ENCODE assay signal across 8 cellular contexts in genomic region chr10:94320285-94320914, GRCh38. TPM values are rescaled to one million over a fixed set of nuclear protein-coding genes. Genes with fewer than 3 reads are reported as not detected.
DNase-seq lines count a peak whose midpoint lies in the region; ATAC-seq and TF ChIP-seq lines count a peak whose summit lies in the region.

No MANE protein-coding gene starts in this region.

- H4K91ac ChIP-seq in mesenchymal stem cell (ENCODE audit: low read length), result no peak overlapping the region

- no peak overlapping the region for H3K4ac ChIP-seq in mesenchymal stem cell (ENCODE audit: low read depth in 1 of 2, low read length in 2 of 2)

- H3K14ac ChIP-seq in mesenchymal stem cell (ENCODE audit: low read length in 2 of 2), result no peak overlapping the region

- H2BK12ac ChIP-seq in mesenchymal stem cell (ENCODE audit: low read length in 2 of 2), result no peak overlapping the region

- no peaks in the 10 kb centered on the region for H3K4me1 ChIP-seq in effector memory CD4-positive, alpha-beta T cell (ENCODE audit: control insufficient read depth, insufficient read depth, low read length, poor library complexity, severe bottlenecking)
- no peaks in the 10 kb centered on the region for H3K4me1 ChIP-seq in mesenchymal stem cell (ENCODE audit: control insufficient read depth, insufficient read depth, low read depth, low read length)

- no peak overlapping the region for H3K9ac ChIP-seq in mesenchymal stem cell (ENCODE audit: low read length)

- CTCF ChIA-PET in activated CD8-positive, alpha-beta T cell treated with anti-CD3 and anti-CD28 coated beads for 36 hours (lab: Charles Lee), result interaction anchor here (0.6 to 3.9 kb wide), 46 partner anchors 8 to 508 kb away, joined by 3 to 47 read pairs (median 4); partner anchors contain the start of gene NOC3L

- peak; percentile 94 for TF ChIP-seq CTCF in activated CD8-positive, alpha-beta T cell treated with anti-CD3 and anti-CD28 coated beads for 36 hours (IDR thresholded peaks at IDR 0.05)

- ATAC-seq in HG02759 (IDR thresholded peaks at IDR 0.05; ENCODE audit: unreplicated experiment) (peak; percentile 67), HG03457 (IDR thresholded peaks at IDR 0.05; ENCODE audit: unreplicated experiment) (no peak)
- ATAC-seq in activated CD8-positive, alpha-beta T cell treated with anti-CD3 and anti-CD28 coated beads for 36 hours, result peak; percentile 61

- H3K27me3 ChIP-seq in effector memory CD4-positive, alpha-beta T cell (replicated peaks; ENCODE audit: control insufficient read depth, insufficient read depth, low read length, poor library complexity, severe bottlenecking), result no peaks in the 10 kb centered on the region
- no peaks in the 10 kb centered on the region for H3K27me3 ChIP-seq in mesenchymal stem cell (ENCODE audit: control insufficient read depth in 1 of 2, insufficient read depth in 1 of 2, low read length in 2 of 2)

- no peak overlapping the region for H3K27ac ChIP-seq in effector memory CD4-positive, alpha-beta T cell (ENCODE audit: insufficient read depth, low read length, poor library complexity, severe bottlenecking)
- H3K27ac ChIP-seq in mesenchymal stem cell (ENCODE audit: low read length, poor library complexity, severe bottlenecking), result no peak overlapping the region

- H3K9me3 Mint-ChIP-seq in activated CD8-positive, alpha-beta T cell treated with anti-CD3 and anti-CD28 coated beads for 36 hours, result no peaks in the 10 kb centered on the region

- no peak overlapping the region for H2AK5ac ChIP-seq in mesenchymal stem cell (ENCODE audit: low read length, severe bottlenecking)

- no peak overlapping the region for H3K4me3 ChIP-seq in effector memory CD4-positive, alpha-beta T cell (ENCODE audit: insufficient read depth, low read depth, low read length, poor library complexity, severe bottlenecking)
- H3K4me3 ChIP-seq in mesenchymal stem cell (ENCODE audit: insufficient read depth in 1 of 2, low read depth in 1 of 2, low read length in 2 of 2), result no peak overlapping the region

- no peaks in the 10 kb centered on the region for H3K79me1 ChIP-seq in mesenchymal stem cell (replicated peaks; ENCODE audit: low read length, poor library complexity, severe bottlenecking)

- POLR2A ChIA-PET in activated CD8-positive, alpha-beta T cell treated with anti-CD3 and anti-CD28 coated beads for 36 hours (lab: Charles Lee), result interaction anchor here (0.6 to 0.7 kb wide), 2 partner anchors 16 to 369 kb away, joined by 3 read pairs; no protein-coding TSS in a partner anchor

- H3K27ac Mint-ChIP-seq in activated CD8-positive, alpha-beta T cell treated with anti-CD3 and anti-CD28 coated beads for 36 hours, result no peak overlapping the region

- H2AFZ ChIP-seq in mesenchymal stem cell (ENCODE audit: low read depth, low read length), result no peak overlapping the region

- H3K27me3 Mint-ChIP-seq in activated CD8-positive, alpha-beta T cell treated with anti-CD3 and anti-CD28 coated beads for 36 hours, result no peaks in the 10 kb centered on the region

- H3K4me1 Mint-ChIP-seq in activated CD8-positive, alpha-beta T cell treated with anti-CD3 and anti-CD28 coated beads for 36 hours (ENCODE audit: low read depth), result peaks cover 3% of the 10 kb centered on the region

- no peaks in the 10 kb centered on the region for H3K9me3 ChIP-seq in effector memory CD4-positive, alpha-beta T cell (ENCODE audit: control insufficient read depth, low read length)
- H3K9me3 ChIP-seq in mesenchymal stem cell (ENCODE audit: control insufficient read depth, low read length), result no peaks in the 10 kb centered on the region

- DNase-seq in Caki2 (ENCODE audit: low read depth) (peak; percentile 30), NCI-H748 (lab: John Stamatoyannopoulos, UW; ENCODE audit: unreplicated experiment) (peak; percentile 40), mesenchymal stem cell (peak; percentile 66)
- peak; percentile 82 for DNase-seq in activated CD8-positive, alpha-beta T cell treated with anti-CD3 and anti-CD28 coated beads for 36 hours
- peak in 2 of 3 donors; percentile 6 to 39 for DNase-seq in effector memory CD4-positive, alpha-beta T cell
- peak; percentile 28 to 40 for DNase-seq in stimulated activated CD8-positive, alpha-beta memory T cell treated with anti-CD3 and anti-CD28 coated beads, Interleukin-2, amount 100 ng/mL, for 48 hours (ENCODE audit: low read depth in 2 of 2)

- H4K8ac ChIP-seq in mesenchymal stem cell (ENCODE audit: low read length), result no peak overlapping the region

- no peak overlapping the region for H2BK15ac ChIP-seq in mesenchymal stem cell (ENCODE audit: low read depth, poor library complexity, severe bottlenecking)

- H3K4me2 ChIP-seq in mesenchymal stem cell (ENCODE audit: low read length, poor library complexity, severe bottlenecking), result no peak overlapping the region

- WGBS in mesenchymal stem cell, result 13% methylated on average over 2 of the region's 2 CpGs

- intact Hi-C loops in activated CD8-positive, alpha-beta T cell treated with anti-CD3 and anti-CD28 coated beads for 36 hours (cut with micrococcal nuclease), result loop anchor here (2.0 kb wide), 1 partner anchor 40 kb away; no protein-coding TSS in a partner anchor

- in situ Hi-C loops in Caki2 (cut with HindIII; ENCODE audit: low pct_unique_long_range_greater_than_20kb, low sequenced_read_pairs), result no loop called here

- peaks cover 19% of the 10 kb centered on the region for H3K36me3 Mint-ChIP-seq in activated CD8-positive, alpha-beta T cell treated with anti-CD3 and anti-CD28 coated beads for 36 hours (ENCODE audit: low read depth)

- peaks cover 3% of the 10 kb centered on the region for H3K36me3 ChIP-seq in effector memory CD4-positive, alpha-beta T cell (ENCODE audit: control insufficient read depth, insufficient read depth, low read length)
- H3K36me3 ChIP-seq in mesenchymal stem cell (ENCODE audit: control insufficient read depth in 1 of 2, insufficient read depth in 2 of 2, low read depth in 1 of 2, low read length in 2 of 2), result peaks cover 8 to 34% of the 10 kb centered on the region in 2 experiments

- H2BK120ac ChIP-seq in mesenchymal stem cell (ENCODE audit: low read depth, low read length), result no peak overlapping the region

- H3K18ac ChIP-seq in mesenchymal stem cell (ENCODE audit: low read depth in 1 of 2, low read length in 2 of 2), result no peak overlapping the region

- no peak overlapping the region for H3K23ac ChIP-seq in mesenchymal stem cell (ENCODE audit: low read length in 2 of 2)

- H3K4me3 Mint-ChIP-seq in activated CD8-positive, alpha-beta T cell treated with anti-CD3 and anti-CD28 coated beads for 36 hours, result no peak overlapping the region

- H2BK5ac ChIP-seq in mesenchymal stem cell (ENCODE audit: low read depth, low read length, poor library complexity, severe bottlenecking), result no peak overlapping the region

RNA-seq across cellular contexts. Expression of gene NOC3L, which starts 42.3 kb away (rescaled TPM):
- 20.3 and 25.2 TPM in 2 replicates for total RNA-seq in Caki2 (2014; rRNA removed; shearing (Covaris generic); ENCODE audit: low replicate concordance)
- 10 to 100 TPM; 45.5 to 46.6 TPM for total RNA-seq in activated CD8-positive, alpha-beta T cell treated with anti-CD3 and anti-CD28 coated beads for 36 hours
- 9.3 TPM for polyA plus RNA-seq in mesenchymal stem cell (2013, experiment 1 of 2)
- polyA plus RNA-seq in mesenchymal stem cell (2013, experiment 2 of 2), result 9.1 TPM

Comparison
In these comparisons a context has a peak if more than half of its experiments do, and no peak if none do; other contexts are left out.
1. DNase-seq: peak in every context shown above with its lines; median percentile 82 in activated CD8-positive, alpha-beta T cell treated with anti-CD3 and anti-CD28 coated beads for 36 hours; 66 in mesenchymal stem cell; 40 in NCI-H748; 34 in stimulated activated CD8-positive, alpha-beta memory T cell treated with anti-CD3 and anti-CD28 coated beads, Interleukin-2, amount 100 ng/mL, for 48 hours; 30 in Caki2; 22 in effector memory CD4-positive, alpha-beta T cell.